In genomic region chr20:62878244-62879030, GRCh38 we compare ENCODE assay signal across 1 cellular context.
TF ChIP-seq lines count a peak whose summit lies in the region.

No MANE protein-coding gene starts in this region.

TF ChIP-seq in endothelial cell of umbilical vein, 7 proteins besides CTCF, POLR2A, EP300 and RAD21:
- TF ChIP-seq MAX (IDR thresholded peaks at IDR 0.05; ENCODE audit: insufficient read depth, insufficient read length) = no peak
- TF ChIP-seq POLR2AphosphoS5 (IDR thresholded peaks at IDR 0.05; ENCODE audit: insufficient read depth, low read depth, low read length) = no peak
- no peak for TF ChIP-seq JUN (IDR thresholded peaks at IDR 0.05; ENCODE audit: borderline replicate concordance, insufficient read depth, insufficient read length, low read depth)
- no peak for TF ChIP-seq FOS (IDR thresholded peaks at IDR 0.05; ENCODE audit: borderline replicate concordance, insufficient read depth, low read length)
- TF ChIP-seq GATA2 (IDR thresholded peaks at IDR 0.05; ENCODE audit: insufficient read depth, insufficient read length, low read depth, low read length) = no peak
- no peak for TF ChIP-seq MYC (IDR thresholded peaks at IDR 0.05; ENCODE audit: low read depth, low read length)
- no peak for TF ChIP-seq EZH2 (IDR thresholded peaks at IDR 0.05; ENCODE audit: borderline replicate concordance, low read depth, low read length, severe bottlenecking)
